In genomic region chr5:39194466-39195136, GRCh38 we compare ENCODE assay signal across 9 cellular contexts. TPM values are rescaled to one million over a fixed set of nuclear protein-coding genes. Genes with fewer than 3 reads are reported as not detected.
DNase-seq lines count a peak whose midpoint lies in the region; ATAC-seq and TF ChIP-seq lines count a peak whose summit lies in the region.
"Had no signal": no experiment of that assay in that cellular context is flagged by ENCODE, and none has a peak within 500 bp of the region (broad histone marks: within the 10 kb centered on the region; RNA-seq: fewer than 3 reads in every experiment).

No MANE protein-coding gene starts in this region.

- no peak overlapping the region for H3K4me2 ChIP-seq in neuronal stem cell (ENCODE audit: insufficient read depth, low read length, poor library complexity, severe bottlenecking)

- no peak overlapping the region for H2BK5ac ChIP-seq in neuronal stem cell (ENCODE audit: low read length)

- no peaks in the 10 kb centered on the region for H3K36me3 ChIP-seq in neuronal stem cell (replicated peaks in 1 of 2; ENCODE audit: control insufficient read depth in 2 of 2, insufficient read depth in 2 of 2, low read length in 2 of 2)
- H3K36me3 ChIP-seq in testis (ENCODE audit: low read depth, missing control alignments), result no peaks in the 10 kb centered on the region

- H2BK15ac ChIP-seq in neuronal stem cell (ENCODE audit: low read length), result no peak overlapping the region

- H3K27ac ChIP-seq in neuronal stem cell (replicated peaks; ENCODE audit: low read length), result no peak overlapping the region
- no peak overlapping the region for H3K27ac ChIP-seq in testis

- H3K4me3 Mint-ChIP-seq in dendritic cell treated with granulocyte-macrophage colony-stimulating factor and Interleukin-4, amounts not matched to agents 40 ng/mL and 50 ng/mL, for 4 days, result no peak overlapping the region

- H4K91ac ChIP-seq in neuronal stem cell (ENCODE audit: low read depth, low read length, poor library complexity), result no peak overlapping the region

- peaks cover 14% of the 10 kb centered on the region for H3K36me3 Mint-ChIP-seq in dendritic cell treated with granulocyte-macrophage colony-stimulating factor and Interleukin-4, amounts not matched to agents 40 ng/mL and 50 ng/mL, for 4 days (ENCODE audit: low read depth)

- no peak overlapping the region for H2AFZ ChIP-seq in neuronal stem cell (ENCODE audit: low read length)

- no peak overlapping the region for H3K23ac ChIP-seq in neuronal stem cell (ENCODE audit: low read depth, low read length, poor library complexity)

- intact Hi-C loops in dendritic cell treated with granulocyte-macrophage colony-stimulating factor and Interleukin-4, amounts not matched to agents 40 ng/mL and 50 ng/mL, for 4 days (cut with micrococcal nuclease), result loop anchor here (5.0 kb wide), 2 partner anchors 37 to 47 kb away; no protein-coding TSS in a partner anchor
- intact Hi-C loops in testis (cut with DNase I; ENCODE audit: low total_unique reads), result no loop called here

- TF ChIP-seq CTCF in testis (IDR thresholded peaks at IDR 0.05), result no peak

- H3K27ac Mint-ChIP-seq in dendritic cell treated with granulocyte-macrophage colony-stimulating factor and Interleukin-4, amounts not matched to agents 40 ng/mL and 50 ng/mL, for 4 days, result peak overlapping the region; percentile 67

- no peak overlapping the region for H3K9ac ChIP-seq in neuronal stem cell (ENCODE audit: low read depth, low read length, poor library complexity)

- H3K9me3 ChIP-seq in neuronal stem cell (replicated peaks in 1 of 2; ENCODE audit: control insufficient read depth in 2 of 2, insufficient read depth in 1 of 2, low read depth in 1 of 2, low read length in 2 of 2) (no peaks in the 10 kb centered on the region), testis (no peaks in the 10 kb centered on the region)

- H4K8ac ChIP-seq in neuronal stem cell (ENCODE audit: low read depth, low read length), result no peak overlapping the region

- H3K14ac ChIP-seq in neuronal stem cell (ENCODE audit: low read length), result no peak overlapping the region

- no peak for ATAC-seq in GM19035 (IDR thresholded peaks at IDR 0.05; ENCODE audit: unreplicated experiment)

- H3K79me1 ChIP-seq in neuronal stem cell (ENCODE audit: low read depth, low read length), result no peaks in the 10 kb centered on the region

- H2BK120ac ChIP-seq in neuronal stem cell (ENCODE audit: low read depth, low read length), result no peak overlapping the region

- H2BK12ac ChIP-seq in neuronal stem cell (ENCODE audit: low read length), result no peak overlapping the region

- no peak overlapping the region for H3K18ac ChIP-seq in neuronal stem cell (ENCODE audit: low read length)

- WGBS in neuronal stem cell (ENCODE audit: extremely low coverage in 2 of 2, insufficient read length in 2 of 2, insufficient replicate concordance in 1 of 2), 2 donors, result no CpG with 5 or more reads among the region's 11 CpGs
- 70 to 82% methylated on average over 11 of the region's 11 CpGs for WGBS in testis, 2 donors

- H3K4me1 Mint-ChIP-seq in dendritic cell treated with granulocyte-macrophage colony-stimulating factor and Interleukin-4, amounts not matched to agents 40 ng/mL and 50 ng/mL, for 4 days (ENCODE audit: low read depth), result peaks cover 70% of the 10 kb centered on the region

- H3K9me3 Mint-ChIP-seq in dendritic cell treated with granulocyte-macrophage colony-stimulating factor and Interleukin-4, amounts not matched to agents 40 ng/mL and 50 ng/mL, for 4 days, result no peaks in the 10 kb centered on the region

- H3K27me3 ChIP-seq in neuronal stem cell (ENCODE audit: control insufficient read depth in 3 of 3, insufficient read depth in 3 of 3, low read depth in 1 of 3, low read length in 3 of 3), result peaks cover 0 to 5% (median 0%) of the 10 kb centered on the region in 3 experiments
- H3K27me3 ChIP-seq in testis, result no peaks in the 10 kb centered on the region

- DNase-seq in H4 (ENCODE audit: low spot score), result peak; percentile 54
- DNase-seq in OCI-M1 (lab: John Stamatoyannopoulos, UW), result peak; percentile 87
- peak; percentile 67 for DNase-seq in skeletal muscle cell (ENCODE audit: low read depth)
- no peak for DNase-seq in SHP77 (lab: John Stamatoyannopoulos, UW)
- DNase-seq in neuronal stem cell (ENCODE audit: low spot score), result no peak
- DNase-seq in testis, result no peak

- TF ChIP-seq POLR2A in testis (IDR thresholded peaks at IDR 0.05), result no peak

- H3K4me3 ChIP-seq in skeletal muscle cell (ENCODE audit: low read depth, low read length) (no peak overlapping the region), neuronal stem cell (ENCODE audit: low read length in 2 of 2) (no peak overlapping the region), testis (no peak overlapping the region)

- H3K27me3 Mint-ChIP-seq in dendritic cell treated with granulocyte-macrophage colony-stimulating factor and Interleukin-4, amounts not matched to agents 40 ng/mL and 50 ng/mL, for 4 days, result no peaks in the 10 kb centered on the region

- no peaks in the 10 kb centered on the region for H3K4me1 ChIP-seq in neuronal stem cell (ENCODE audit: control insufficient read depth in 2 of 2, insufficient read depth in 1 of 2, low read depth in 1 of 2, low read length in 2 of 2)
- H3K4me1 ChIP-seq in testis, result no peaks in the 10 kb centered on the region

- H3K4ac ChIP-seq in neuronal stem cell (ENCODE audit: low read length), result no peak overlapping the region

- no peak overlapping the region for H2AK5ac ChIP-seq in neuronal stem cell (ENCODE audit: low read depth, low read length)

RNA-seq across cellular contexts. Expression of gene FYB1, which starts 24.8 kb away (rescaled TPM):
- total RNA-seq in H4 (2014; rRNA removed; shearing (Covaris generic)), result 0.04 and 0.17 TPM in 2 replicates
- not detected for polyA plus RNA-seq in neuronal stem cell (2013, experiment 1 of 2)
- polyA plus RNA-seq in neuronal stem cell (2013, experiment 2 of 2), result not detected
- 1 to 10 TPM; 2.5 to 8.6 TPM for total RNA-seq in testis
- 6.0 TPM for polyA plus RNA-seq in testis (ENCODE audit: insufficient read depth, low read depth, low replicate concordance)
- total RNA-seq: dermis microvascular lymphatic vessel endothelial cell had no signal

Comparison
In these comparisons a context has a peak if more than half of its experiments do, and no peak if none do; other contexts are left out.
1. DNase-seq: peak in H4 (single experiment), OCI-M1 (single experiment) and skeletal muscle cell (single experiment); none in SHP77 (0 of 2), neuronal stem cell (single experiment) and testis (single experiment).